2 cellular contexts compared by ENCODE assay signal in the genomic region with DNA sequence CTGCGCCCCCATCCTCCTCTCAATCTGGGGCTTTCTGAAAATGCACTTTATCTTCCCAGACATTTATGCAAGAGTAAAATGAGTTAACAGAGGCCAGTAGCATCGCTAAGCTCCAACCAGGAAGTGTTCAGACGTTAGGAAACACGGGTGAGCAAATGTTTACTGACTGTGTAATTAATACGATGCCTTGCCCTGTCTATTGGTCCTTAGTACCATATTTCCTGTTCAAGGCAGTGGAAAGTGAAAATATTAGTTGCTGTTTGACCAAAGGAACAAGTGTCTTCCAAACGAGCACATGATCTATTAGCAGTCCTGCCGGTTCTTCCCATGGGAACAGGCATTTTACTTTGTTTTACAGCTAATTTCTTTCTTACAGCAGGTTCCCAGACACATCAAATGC.
TF ChIP-seq lines count a peak whose summit lies in the region.

No MANE protein-coding gene starts in this region.

TF ChIP-seq in SK-N-SH, 30 proteins besides CTCF, POLR2A, EP300 and RAD21 (continued from another document):
- TF ChIP-seq, protein P1, sequence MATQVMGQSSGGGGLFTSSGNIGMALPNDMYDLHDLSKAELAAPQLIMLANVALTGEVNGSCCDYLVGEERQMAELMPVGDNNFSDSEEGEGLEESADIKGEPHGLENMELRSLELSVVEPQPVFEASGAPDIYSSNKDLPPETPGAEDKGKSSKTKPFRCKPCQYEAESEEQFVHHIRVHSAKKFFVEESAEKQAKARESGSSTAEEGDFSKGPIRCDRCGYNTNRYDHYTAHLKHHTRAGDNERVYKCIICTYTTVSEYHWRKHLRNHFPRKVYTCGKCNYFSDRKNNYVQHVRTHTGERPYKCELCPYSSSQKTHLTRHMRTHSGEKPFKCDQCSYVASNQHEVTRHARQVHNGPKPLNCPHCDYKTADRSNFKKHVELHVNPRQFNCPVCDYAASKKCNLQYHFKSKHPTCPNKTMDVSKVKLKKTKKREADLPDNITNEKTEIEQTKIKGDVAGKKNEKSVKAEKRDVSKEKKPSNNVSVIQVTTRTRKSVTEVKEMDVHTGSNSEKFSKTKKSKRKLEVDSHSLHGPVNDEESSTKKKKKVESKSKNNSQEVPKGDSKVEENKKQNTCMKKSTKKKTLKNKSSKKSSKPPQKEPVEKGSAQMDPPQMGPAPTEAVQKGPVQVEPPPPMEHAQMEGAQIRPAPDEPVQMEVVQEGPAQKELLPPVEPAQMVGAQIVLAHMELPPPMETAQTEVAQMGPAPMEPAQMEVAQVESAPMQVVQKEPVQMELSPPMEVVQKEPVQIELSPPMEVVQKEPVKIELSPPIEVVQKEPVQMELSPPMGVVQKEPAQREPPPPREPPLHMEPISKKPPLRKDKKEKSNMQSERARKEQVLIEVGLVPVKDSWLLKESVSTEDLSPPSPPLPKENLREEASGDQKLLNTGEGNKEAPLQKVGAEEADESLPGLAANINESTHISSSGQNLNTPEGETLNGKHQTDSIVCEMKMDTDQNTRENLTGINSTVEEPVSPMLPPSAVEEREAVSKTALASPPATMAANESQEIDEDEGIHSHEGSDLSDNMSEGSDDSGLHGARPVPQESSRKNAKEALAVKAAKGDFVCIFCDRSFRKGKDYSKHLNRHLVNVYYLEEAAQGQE (IDR thresholded peaks at IDR 0.05; ENCODE audit: low read depth, low read length) = no peak
- TF ChIP-seq ELF1 (IDR thresholded peaks at IDR 0.05) (no peak), CHD2 (IDR thresholded peaks at IDR 0.05; ENCODE audit: low read length, partially characterized antibody) (no peak), EZH2phosphoT487 (IDR thresholded peaks at IDR 0.05; ENCODE audit: borderline replicate concordance, low read depth) (no peak), TAF1 (IDR thresholded peaks at IDR 0.05; ENCODE audit: borderline replicate concordance, low read depth, low read length) (no peak), TEAD4 (IDR thresholded peaks at IDR 0.05; ENCODE audit: borderline replicate concordance, insufficient read depth) (no peak), MEF2A (IDR thresholded peaks at IDR 0.05; ENCODE audit: borderline replicate concordance, low read depth) (no peak), TCF12 (IDR thresholded peaks at IDR 0.05) (no peak), SMC3 (IDR thresholded peaks at IDR 0.05; ENCODE audit: low read depth, low read length) (no peak), SIN3A (IDR thresholded peaks at IDR 0.05; ENCODE audit: borderline replicate concordance, low read depth, low read length) (no peak)
- TF ChIP-seq, protein P2, sequence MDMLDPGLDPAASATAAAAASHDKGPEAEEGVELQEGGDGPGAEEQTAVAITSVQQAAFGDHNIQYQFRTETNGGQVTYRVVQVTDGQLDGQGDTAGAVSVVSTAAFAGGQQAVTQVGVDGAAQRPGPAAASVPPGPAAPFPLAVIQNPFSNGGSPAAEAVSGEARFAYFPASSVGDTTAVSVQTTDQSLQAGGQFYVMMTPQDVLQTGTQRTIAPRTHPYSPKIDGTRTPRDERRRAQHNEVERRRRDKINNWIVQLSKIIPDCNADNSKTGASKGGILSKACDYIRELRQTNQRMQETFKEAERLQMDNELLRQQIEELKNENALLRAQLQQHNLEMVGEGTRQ (IDR thresholded peaks at IDR 0.05; ENCODE audit: borderline replicate concordance, low read depth, low read length) = no peak
- TF ChIP-seq, protein P3, sequence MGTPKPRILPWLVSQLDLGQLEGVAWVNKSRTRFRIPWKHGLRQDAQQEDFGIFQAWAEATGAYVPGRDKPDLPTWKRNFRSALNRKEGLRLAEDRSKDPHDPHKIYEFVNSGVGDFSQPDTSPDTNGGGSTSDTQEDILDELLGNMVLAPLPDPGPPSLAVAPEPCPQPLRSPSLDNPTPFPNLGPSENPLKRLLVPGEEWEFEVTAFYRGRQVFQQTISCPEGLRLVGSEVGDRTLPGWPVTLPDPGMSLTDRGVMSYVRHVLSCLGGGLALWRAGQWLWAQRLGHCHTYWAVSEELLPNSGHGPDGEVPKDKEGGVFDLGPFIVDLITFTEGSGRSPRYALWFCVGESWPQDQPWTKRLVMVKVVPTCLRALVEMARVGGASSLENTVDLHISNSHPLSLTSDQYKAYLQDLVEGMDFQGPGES (IDR thresholded peaks at IDR 0.05; ENCODE audit: low read depth, low read length) = no peak

TF ChIP-seq in SK-N-SH treated with all-trans-retinoic acid at 6 μM for 48 hours, 23 proteins besides CTCF, POLR2A, EP300 and RAD21 (continued from another document):
- TF ChIP-seq, protein P4, sequence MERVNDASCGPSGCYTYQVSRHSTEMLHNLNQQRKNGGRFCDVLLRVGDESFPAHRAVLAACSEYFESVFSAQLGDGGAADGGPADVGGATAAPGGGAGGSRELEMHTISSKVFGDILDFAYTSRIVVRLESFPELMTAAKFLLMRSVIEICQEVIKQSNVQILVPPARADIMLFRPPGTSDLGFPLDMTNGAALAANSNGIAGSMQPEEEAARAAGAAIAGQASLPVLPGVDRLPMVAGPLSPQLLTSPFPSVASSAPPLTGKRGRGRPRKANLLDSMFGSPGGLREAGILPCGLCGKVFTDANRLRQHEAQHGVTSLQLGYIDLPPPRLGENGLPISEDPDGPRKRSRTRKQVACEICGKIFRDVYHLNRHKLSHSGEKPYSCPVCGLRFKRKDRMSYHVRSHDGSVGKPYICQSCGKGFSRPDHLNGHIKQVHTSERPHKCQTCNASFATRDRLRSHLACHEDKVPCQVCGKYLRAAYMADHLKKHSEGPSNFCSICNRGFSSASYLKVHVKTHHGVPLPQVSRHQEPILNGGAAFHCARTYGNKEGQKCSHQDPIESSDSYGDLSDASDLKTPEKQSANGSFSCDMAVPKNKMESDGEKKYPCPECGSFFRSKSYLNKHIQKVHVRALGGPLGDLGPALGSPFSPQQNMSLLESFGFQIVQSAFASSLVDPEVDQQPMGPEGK (CRISPR knock-in tag; IDR thresholded peaks at IDR 0.05; ENCODE audit: borderline replicate concordance) = no peak
- TF ChIP-seq, protein P5, sequence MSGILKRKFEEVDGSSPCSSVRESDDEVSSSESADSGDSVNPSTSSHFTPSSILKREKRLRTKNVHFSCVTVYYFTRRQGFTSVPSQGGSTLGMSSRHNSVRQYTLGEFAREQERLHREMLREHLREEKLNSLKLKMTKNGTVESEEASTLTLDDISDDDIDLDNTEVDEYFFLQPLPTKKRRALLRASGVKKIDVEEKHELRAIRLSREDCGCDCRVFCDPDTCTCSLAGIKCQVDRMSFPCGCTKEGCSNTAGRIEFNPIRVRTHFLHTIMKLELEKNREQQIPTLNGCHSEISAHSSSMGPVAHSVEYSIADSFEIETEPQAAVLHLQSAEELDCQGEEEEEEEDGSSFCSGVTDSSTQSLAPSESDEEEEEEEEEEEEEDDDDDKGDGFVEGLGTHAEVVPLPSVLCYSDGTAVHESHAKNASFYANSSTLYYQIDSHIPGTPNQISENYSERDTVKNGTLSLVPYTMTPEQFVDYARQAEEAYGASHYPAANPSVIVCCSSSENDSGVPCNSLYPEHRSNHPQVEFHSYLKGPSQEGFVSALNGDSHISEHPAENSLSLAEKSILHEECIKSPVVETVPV (CRISPR knock-in tag; IDR thresholded peaks at IDR 0.05) = no peak
- TF ChIP-seq ZNF565 (CRISPR knock-in tag; conservative IDR thresholded peaks at IDR 0.05; ENCODE audit: low read depth) (no peak), ISL1 (CRISPR knock-in tag; IDR thresholded peaks at IDR 0.05) (no peak), TCF4 (CRISPR knock-in tag; IDR thresholded peaks at IDR 0.05; ENCODE audit: borderline replicate concordance) (no peak), BACH2 (CRISPR knock-in tag; IDR thresholded peaks at IDR 0.05; ENCODE audit: borderline replicate concordance) (no peak)
- TF ChIP-seq, protein P6, sequence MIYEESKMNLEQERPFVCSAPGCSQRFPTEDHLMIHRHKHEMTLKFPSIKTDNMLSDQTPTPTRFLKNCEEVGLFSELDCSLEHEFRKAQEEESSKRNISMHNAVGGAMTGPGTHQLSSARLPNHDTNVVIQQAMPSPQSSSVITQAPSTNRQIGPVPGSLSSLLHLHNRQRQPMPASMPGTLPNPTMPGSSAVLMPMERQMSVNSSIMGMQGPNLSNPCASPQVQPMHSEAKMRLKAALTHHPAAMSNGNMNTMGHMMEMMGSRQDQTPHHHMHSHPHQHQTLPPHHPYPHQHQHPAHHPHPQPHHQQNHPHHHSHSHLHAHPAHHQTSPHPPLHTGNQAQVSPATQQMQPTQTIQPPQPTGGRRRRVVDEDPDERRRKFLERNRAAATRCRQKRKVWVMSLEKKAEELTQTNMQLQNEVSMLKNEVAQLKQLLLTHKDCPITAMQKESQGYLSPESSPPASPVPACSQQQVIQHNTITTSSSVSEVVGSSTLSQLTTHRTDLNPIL (CRISPR knock-in tag; IDR thresholded peaks at IDR 0.05; ENCODE audit: low read depth) = no peak
